23 cellular contexts compared by ENCODE assay signal in the genomic region with DNA sequence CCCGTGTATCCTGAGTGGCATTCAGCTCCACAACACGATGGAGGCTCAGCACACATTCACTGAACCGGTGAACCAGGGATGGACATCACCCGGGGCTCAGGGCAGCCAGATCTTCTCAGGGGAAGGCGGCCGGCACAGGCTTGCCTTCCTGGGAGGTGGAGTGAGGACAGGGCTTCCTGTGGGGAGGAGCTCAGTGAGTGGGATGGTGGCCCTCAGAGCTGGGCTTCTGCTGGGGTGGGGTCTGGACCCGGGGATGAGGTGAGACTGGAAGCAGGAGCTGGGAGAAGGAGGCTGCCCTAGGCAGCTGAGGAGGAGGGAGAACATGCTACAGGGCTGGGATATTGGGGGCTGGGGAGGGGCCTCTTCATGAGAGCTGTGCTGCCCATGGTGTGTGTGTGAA. TPM values are rescaled to one million over a fixed set of nuclear protein-coding genes. Genes with fewer than 3 reads are reported as not detected.
"Had no signal": no experiment of that assay in that cellular context is flagged by ENCODE, and none has a peak within 500 bp of the region (broad histone marks: within the 10 kb centered on the region; RNA-seq: fewer than 3 reads in every experiment).

No MANE protein-coding gene starts in this region.

- H3K4me1 Mint-ChIP-seq: activated naive CD4-positive, alpha-beta T cell treated with anti-CD3 and anti-CD28 coated beads, Interleukin-2, amount 50 U/mL, for 24 hours had no signal

- H3K27ac Mint-ChIP-seq: activated CD4-positive, alpha-beta T cell treated with anti-CD3 and anti-CD28 coated beads, Interleukin-2, amount 10 ng/mL, durations not matched to agents 24 days and 14 days; activated CD8-positive, alpha-beta T cell treated with anti-CD3 and anti-CD28 coated beads for 36 hours; activated naive CD4-positive, alpha-beta T cell treated with anti-CD3 and anti-CD28 coated beads, Interleukin-2, amount 50 U/mL, for 24 hours; naive thymus-derived CD4-positive, alpha-beta T cell had no signal

- H3K9me3 ChIP-seq: adrenal gland, sigmoid colon, upper lobe of right lung had no signal

- DNase-seq: activated CD4-positive, alpha-beta T cell treated with anti-CD3 and anti-CD28 coated beads, Interleukin-2, amount 10 ng/mL, durations not matched to agents 24 days and 14 days; activated CD8-positive, alpha-beta memory T cell treated with anti-CD3 and anti-CD28 coated beads, Interleukin-2, amount 50 U/mL, for 4 hours; activated CD8-positive, alpha-beta T cell treated with anti-CD3 and anti-CD28 coated beads for 36 hours; activated gamma-delta T cell; erythroblast; mesenchymal stem cell; naive thymus-derived CD4-positive, alpha-beta T cell; occipital lobe; sigmoid colon; stimulated activated CD8-positive, alpha-beta memory T cell treated with anti-CD3 and anti-CD28 coated beads, Interleukin-4, amount 100 ng/mL, for 48 hours; stimulated activated naive CD4-positive, alpha-beta T cell; T-helper 1 cell; T1000; upper lobe of right lung had no signal

- H3K36me3 Mint-ChIP-seq: activated naive CD4-positive, alpha-beta T cell treated with anti-CD3 and anti-CD28 coated beads, Interleukin-2, amount 50 U/mL, for 24 hours; naive thymus-derived CD4-positive, alpha-beta T cell had no signal

- H3K9me3 Mint-ChIP-seq: activated CD4-positive, alpha-beta T cell treated with anti-CD3 and anti-CD28 coated beads, Interleukin-2, amount 10 ng/mL, durations not matched to agents 24 days and 14 days; activated CD8-positive, alpha-beta T cell treated with anti-CD3 and anti-CD28 coated beads for 36 hours; activated naive CD4-positive, alpha-beta T cell treated with anti-CD3 and anti-CD28 coated beads, Interleukin-2, amount 50 U/mL, for 24 hours; naive thymus-derived CD4-positive, alpha-beta T cell had no signal

- H3K27ac ChIP-seq: upper lobe of right lung had no signal

- ATAC-seq: naive thymus-derived CD4-positive, alpha-beta T cell had no signal

- H3K4me3 Mint-ChIP-seq: activated CD4-positive, alpha-beta T cell treated with anti-CD3 and anti-CD28 coated beads, Interleukin-2, amount 10 ng/mL, durations not matched to agents 24 days and 14 days; activated CD8-positive, alpha-beta T cell treated with anti-CD3 and anti-CD28 coated beads for 36 hours; activated naive CD4-positive, alpha-beta T cell treated with anti-CD3 and anti-CD28 coated beads, Interleukin-2, amount 50 U/mL, for 24 hours had no signal

- H3K36me3 ChIP-seq: adrenal gland, sigmoid colon, upper lobe of right lung had no signal

RNA-seq across cellular contexts. Expression of a gene that starts 58.5 kb away (rescaled TPM):
- total RNA-seq: activated CD4-positive, alpha-beta T cell treated with anti-CD3 and anti-CD28 coated beads, Interleukin-2, amount 10 ng/mL, durations not matched to agents 24 days and 14 days; activated CD8-positive, alpha-beta T cell treated with anti-CD3 and anti-CD28 coated beads for 36 hours; adrenal gland; astrocyte; frontal cortex; kidney epithelial cell; left ventricle myocardium superior; mucosa of gallbladder; naive thymus-derived CD4-positive, alpha-beta T cell; occipital lobe; renal cortical epithelial cell; sigmoid colon; upper lobe of right lung had no signal
- polyA plus RNA-seq: adrenal gland; naive thymus-derived CD4-positive, alpha-beta T cell; sigmoid colon; thymus had no signal
